Comparison of ENCODE assay signal across 23 cellular contexts in genomic region chr13:72527333-72527732, GRCh38.
DNase-seq lines count a peak whose midpoint lies in the region; ATAC-seq and TF ChIP-seq lines count a peak whose summit lies in the region.
"Had no signal": no experiment of that assay in that cellular context is flagged by ENCODE, and none has a peak within 500 bp of the region (broad histone marks: within the 10 kb centered on the region; RNA-seq: fewer than 3 reads in every experiment).

No MANE protein-coding gene starts in this region.

- H3K9me3 Mint-ChIP-seq in GM23338, result no peaks in the 10 kb centered on the region; the same call in 2 of the 3 replicates
- H3K9me3 Mint-ChIP-seq: HFFc6 had no signal

- H3K9me3 ChIP-seq in NT2/D1 (ENCODE audit: insufficient read depth, low read length), result no peaks in the 10 kb centered on the region
- H3K9me3 ChIP-seq: BE2C had no signal

- H3K4me3 ChIP-seq in GM23338, result no peak overlapping the region
- H3K4me3 ChIP-seq in NT2/D1 (ENCODE audit: insufficient read length, low read depth), result no peak overlapping the region
- H3K4me3 ChIP-seq: GM23248 had no signal

- H3K36me3 ChIP-seq in GM23338 (ENCODE audit: insufficient read depth) (no peaks in the 10 kb centered on the region), NT2/D1 (ENCODE audit: insufficient read depth, insufficient read length, low read length) (no peaks in the 10 kb centered on the region)
- H3K36me3 ChIP-seq: BE2C had no signal

- H3K79me2 ChIP-seq in GM23338 (replicated peaks; ENCODE audit: insufficient read depth), result no peaks in the 10 kb centered on the region

- no peak overlapping the region for H3K4me3 Mint-ChIP-seq in GM23338
- H3K4me3 Mint-ChIP-seq: CD4-positive, CD25-positive, alpha-beta regulatory T cell; CD8-positive, alpha-beta memory T cell; HFFc6; IgD-negative memory B cell had no signal

- no peaks in the 10 kb centered on the region for H3K27me3 ChIP-seq in GM23338 (ENCODE audit: insufficient read depth)
- no peaks in the 10 kb centered on the region for H3K27me3 ChIP-seq in NT2/D1 (ENCODE audit: insufficient read depth, insufficient read length)
- H3K27me3 ChIP-seq: BE2C had no signal

- H3K27ac ChIP-seq in GM23338 (ENCODE audit: low read depth), result no peak overlapping the region
- H3K27ac ChIP-seq: GM23248 had no signal

- H3K27me3 Mint-ChIP-seq in GM23338 (ENCODE audit: insufficient read depth, low read depth, poor library complexity), result peaks cover 3% of the 10 kb centered on the region
- H3K27me3 Mint-ChIP-seq: CD4-positive, CD25-positive, alpha-beta regulatory T cell; CD8-positive, alpha-beta memory T cell; IgD-negative memory B cell had no signal

- DNase-seq in NCI-H345 (lab: John Stamatoyannopoulos, UW) (peak; percentile 33), NCI-H345 treated with DMSO at 0.1 percent for 48 hours (lab: John Stamatoyannopoulos, UW; ENCODE audit: unreplicated experiment) (no peak), GM23338 (ENCODE audit: low spot score) (no peak), NT2/D1 (ENCODE audit: low read depth, low spot score) (peak; percentile 8), iPS-NIHi11 (ENCODE audit: low spot score) (peak; percentile 19), superior temporal gyrus (ENCODE audit: extremely low spot score) (no peak), nucleus accumbens (lab: John Stamatoyannopoulos, UW) (no peak)
- DNase-seq: ACHN; BE2C; C1 segment of cervical spinal cord; CD4-positive, CD25-positive, alpha-beta regulatory T cell; CD8-positive, alpha-beta memory T cell; COR-L47; DMS 273 treated with DMSO at 0.1 percent for 48 hours; DMS53; DND-41; EL; GM23248; H7; HFFc6 had no signal

- H2AFZ ChIP-seq in GM23338, result no peak overlapping the region
- H2AFZ ChIP-seq: GM23248 had no signal

- no peaks in the 10 kb centered on the region for H3F3A ChIP-seq in GM23338 (replicated peaks; ENCODE audit: low read depth)

- no peaks in the 10 kb centered on the region for H3K9me2 ChIP-seq in GM23338 (ENCODE audit: insufficient read depth)

- no peaks in the 10 kb centered on the region for H4K20me1 ChIP-seq in GM23338 (replicated peaks; ENCODE audit: insufficient read depth)

- H3K4me1 ChIP-seq in GM23338 (ENCODE audit: insufficient read depth) (no peaks in the 10 kb centered on the region; the same call in 1 of the 2 replicates), NT2/D1 (ENCODE audit: insufficient read depth, insufficient read length) (no peaks in the 10 kb centered on the region)

- no peak overlapping the region for H3K9ac ChIP-seq in NT2/D1 (ENCODE audit: insufficient read length, low read depth)
- H3K9ac ChIP-seq: GM23248 had no signal

- H3K27ac Mint-ChIP-seq in GM23338, result no peak overlapping the region
- H3K27ac Mint-ChIP-seq: CD4-positive, CD25-positive, alpha-beta regulatory T cell; CD8-positive, alpha-beta memory T cell; HFFc6; IgD-negative memory B cell had no signal

- no peak overlapping the region for H3K4me2 ChIP-seq in GM23338

- peak; percentile 89 for ATAC-seq in GM23338
- no peak for ATAC-seq in HG03159 (IDR thresholded peaks at IDR 0.05; ENCODE audit: unreplicated experiment)
- ATAC-seq: HCT116 had no signal

- H3K4me1 Mint-ChIP-seq in GM23338, result peaks cover 30% of the 10 kb centered on the region; the same call in 2 of the 3 replicates
- H3K4me1 Mint-ChIP-seq: CD4-positive, CD25-positive, alpha-beta regulatory T cell; CD8-positive, alpha-beta memory T cell; IgD-negative memory B cell had no signal

- no peak for TF ChIP-seq CTCF in GM23338 (conservative IDR thresholded peaks at IDR 0.05; ENCODE audit: low read depth in 2 of 2)

- peaks cover 2% of the 10 kb centered on the region; the same call in 1 of the 3 replicates for H3K36me3 Mint-ChIP-seq in GM23338 (ENCODE audit: low read depth)
- H3K36me3 Mint-ChIP-seq: CD4-positive, CD25-positive, alpha-beta regulatory T cell; CD8-positive, alpha-beta memory T cell; IgD-negative memory B cell had no signal

TF ChIP-seq in GM23338, 12 proteins besides CTCF, POLR2A, EP300 and RAD21:
- peak; percentile 45; the same call in 1 of the 2 replicates for TF ChIP-seq NANOG (IDR thresholded peaks at IDR 0.05; ENCODE audit: borderline replicate concordance)
- no peak for TF ChIP-seq STAT1 (IDR thresholded peaks at IDR 0.05; ENCODE audit: unreplicated experiment)
- TF ChIP-seq, protein P1, sequence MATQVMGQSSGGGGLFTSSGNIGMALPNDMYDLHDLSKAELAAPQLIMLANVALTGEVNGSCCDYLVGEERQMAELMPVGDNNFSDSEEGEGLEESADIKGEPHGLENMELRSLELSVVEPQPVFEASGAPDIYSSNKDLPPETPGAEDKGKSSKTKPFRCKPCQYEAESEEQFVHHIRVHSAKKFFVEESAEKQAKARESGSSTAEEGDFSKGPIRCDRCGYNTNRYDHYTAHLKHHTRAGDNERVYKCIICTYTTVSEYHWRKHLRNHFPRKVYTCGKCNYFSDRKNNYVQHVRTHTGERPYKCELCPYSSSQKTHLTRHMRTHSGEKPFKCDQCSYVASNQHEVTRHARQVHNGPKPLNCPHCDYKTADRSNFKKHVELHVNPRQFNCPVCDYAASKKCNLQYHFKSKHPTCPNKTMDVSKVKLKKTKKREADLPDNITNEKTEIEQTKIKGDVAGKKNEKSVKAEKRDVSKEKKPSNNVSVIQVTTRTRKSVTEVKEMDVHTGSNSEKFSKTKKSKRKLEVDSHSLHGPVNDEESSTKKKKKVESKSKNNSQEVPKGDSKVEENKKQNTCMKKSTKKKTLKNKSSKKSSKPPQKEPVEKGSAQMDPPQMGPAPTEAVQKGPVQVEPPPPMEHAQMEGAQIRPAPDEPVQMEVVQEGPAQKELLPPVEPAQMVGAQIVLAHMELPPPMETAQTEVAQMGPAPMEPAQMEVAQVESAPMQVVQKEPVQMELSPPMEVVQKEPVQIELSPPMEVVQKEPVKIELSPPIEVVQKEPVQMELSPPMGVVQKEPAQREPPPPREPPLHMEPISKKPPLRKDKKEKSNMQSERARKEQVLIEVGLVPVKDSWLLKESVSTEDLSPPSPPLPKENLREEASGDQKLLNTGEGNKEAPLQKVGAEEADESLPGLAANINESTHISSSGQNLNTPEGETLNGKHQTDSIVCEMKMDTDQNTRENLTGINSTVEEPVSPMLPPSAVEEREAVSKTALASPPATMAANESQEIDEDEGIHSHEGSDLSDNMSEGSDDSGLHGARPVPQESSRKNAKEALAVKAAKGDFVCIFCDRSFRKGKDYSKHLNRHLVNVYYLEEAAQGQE (IDR thresholded peaks at IDR 0.05; ENCODE audit: unreplicated experiment), result no peak
TF ChIP-seq in GM23338: peak in this region for 1.

Comparison
In these comparisons a context has a peak if more than half of its experiments do, and no peak if none do; other contexts are left out.
1. DNase-seq: peak in NCI-H345 (single experiment), NT2/D1 (single experiment) and iPS-NIHi11 (single experiment); none in NCI-H345 treated with DMSO at 0.1 percent for 48 hours (single experiment), GM23338 (single experiment), superior temporal gyrus (single experiment) and nucleus accumbens (0 of 56).